17 cellular contexts compared by ENCODE assay signal in genomic region chr12:133083345-133083744, GRCh38.
"Had no signal": no experiment of that assay in that cellular context is flagged by ENCODE, and none has a peak within 500 bp of the region (broad histone marks: within the 10 kb centered on the region; RNA-seq: fewer than 3 reads in every experiment).

No MANE protein-coding gene starts in this region.

- H3K4me3 Mint-ChIP-seq: activated CD4-positive, alpha-beta memory T cell treated with anti-CD3 and anti-CD28 coated beads for 36 hours; activated naive CD4-positive, alpha-beta T cell treated with anti-CD3 and anti-CD28 coated beads for 36 hours; activated T-cell treated with anti-CD3 and anti-CD28 coated beads, Interleukin-2, amount 50 U/mL, for 24 hours had no signal

- ATAC-seq: mucosa of descending colon; naive thymus-derived CD4-positive, alpha-beta T cell had no signal

- H3K9me3 ChIP-seq: thyroid gland had no signal

- H3K27ac Mint-ChIP-seq: activated CD4-positive, alpha-beta memory T cell treated with anti-CD3 and anti-CD28 coated beads for 36 hours; activated naive CD4-positive, alpha-beta T cell treated with anti-CD3 and anti-CD28 coated beads for 36 hours; activated T-cell treated with anti-CD3 and anti-CD28 coated beads, Interleukin-2, amount 50 U/mL, for 24 hours had no signal

- H3K27me3 ChIP-seq: cardiac muscle cell, esophagus squamous epithelium, thyroid gland had no signal

- DNase-seq: activated CD4-positive, alpha-beta memory T cell treated with anti-CD3 and anti-CD28 coated beads for 36 hours; activated naive CD4-positive, alpha-beta T cell treated with anti-CD3 and anti-CD28 coated beads for 36 hours; activated T-cell treated with anti-CD3 and anti-CD28 coated beads, Interleukin-2, amount 50 U/mL, for 24 hours; dermis blood vessel endothelial cell; effector memory CD4-positive, alpha-beta T cell; esophagus squamous epithelium; mesenchymal stem cell; mucosa of descending colon; naive thymus-derived CD4-positive, alpha-beta T cell; stimulated activated CD4-positive, alpha-beta T cell treated with anti-CD3 and anti-CD28 coated beads, Interleukin-15, amount 100 ng/mL, for 24 hours; stimulated activated CD4-positive, alpha-beta T cell treated with anti-CD3 and anti-CD28 coated beads, Interleukin-4, amount 100 ng/mL, for 1 hour; stimulated activated naive CD4-positive, alpha-beta T cell; SW 1271; thyroid gland; WERI-Rb-1 had no signal

- H3K4me3 ChIP-seq: cardiac muscle cell, esophagus squamous epithelium, mucosa of descending colon, skin epidermis, thyroid gland had no signal

- H3K27me3 Mint-ChIP-seq: activated CD4-positive, alpha-beta memory T cell treated with anti-CD3 and anti-CD28 coated beads for 36 hours; activated T-cell treated with anti-CD3 and anti-CD28 coated beads, Interleukin-2, amount 50 U/mL, for 24 hours; naive thymus-derived CD4-positive, alpha-beta T cell had no signal

- H3K27ac ChIP-seq: cardiac muscle cell, esophagus squamous epithelium, skin epidermis, thyroid gland, WERI-Rb-1 had no signal
